Comparison of ENCODE assay signal across 1 cellular context in the genomic region with DNA sequence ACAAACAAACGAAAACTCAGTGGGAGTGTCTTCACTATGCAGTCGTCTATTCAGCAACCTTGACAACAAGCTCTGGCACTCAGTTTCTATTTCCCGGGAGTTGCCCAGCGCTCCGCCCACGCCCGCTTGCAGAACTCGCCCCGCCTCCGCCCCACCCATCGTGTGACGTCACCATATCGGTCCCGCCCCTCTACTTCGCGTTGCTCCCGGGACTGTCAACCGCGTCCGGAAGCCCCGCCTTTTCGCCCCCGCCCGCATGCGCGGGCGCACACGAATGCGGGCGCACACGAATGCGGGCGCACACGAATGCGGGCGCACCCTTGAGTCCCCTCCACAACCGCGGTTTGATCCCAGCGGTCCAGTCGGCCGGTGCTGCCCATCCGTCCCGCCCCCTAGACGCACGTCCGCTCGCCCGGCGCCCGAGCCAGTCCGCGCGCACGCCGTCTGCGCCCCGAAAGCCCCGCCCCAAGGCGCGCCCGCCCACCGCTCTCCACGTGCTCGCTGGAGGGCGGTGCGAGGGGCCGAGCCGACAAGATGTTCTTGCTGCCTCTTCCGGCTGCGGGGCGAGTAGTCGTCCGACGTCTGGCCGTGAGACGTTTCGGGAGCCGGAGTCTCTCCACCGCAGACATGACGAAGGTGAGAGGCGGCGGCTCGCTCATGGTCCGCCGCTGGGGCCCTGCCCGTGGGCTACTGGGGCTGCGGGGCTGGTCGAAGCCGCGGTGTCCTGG.
TF ChIP-seq lines count a peak whose summit lies in the region.

TSS of gene LAP3 (plus strand) at position 267 of the 728 bp plus-strand sequence. CDS start at position 535, 268 bp downstream.

TF ChIP-seq in GM12878, 131 proteins besides CTCF, POLR2A, EP300 and RAD21 (continued from another document and continues in another):
- TF ChIP-seq STAT3 (IDR thresholded peaks at IDR 0.05; ENCODE audit: low read depth, low read length) (no peak), FOXM1 (IDR thresholded peaks at IDR 0.05; ENCODE audit: low read depth, low read length) (no peak), RELA (IDR thresholded peaks at IDR 0.05; ENCODE audit: borderline replicate concordance, partially characterized antibody) (peak; percentile 53), RUNX3 (IDR thresholded peaks at IDR 0.05; ENCODE audit: low read length) (peak; percentile 62), MTA3 (IDR thresholded peaks at IDR 0.05; ENCODE audit: borderline replicate concordance, low read length) (no peak), CBX3 (IDR thresholded peaks at IDR 0.05; ENCODE audit: borderline replicate concordance, low read depth) (no peak), HDGF (IDR thresholded peaks at IDR 0.05) (peak; percentile 17), ASH2L (IDR thresholded peaks at IDR 0.05; ENCODE audit: borderline replicate concordance, low read depth) (no peak), E2F4 (IDR thresholded peaks at IDR 0.05; ENCODE audit: low read depth, low read length) (no peak), RELB (IDR thresholded peaks at IDR 0.05; ENCODE audit: low read depth) (no peak; the same call in 1 of the 2 replicates), YBX1 (IDR thresholded peaks at IDR 0.05) (no peak), NFIC (IDR thresholded peaks at IDR 0.05; ENCODE audit: low read depth, low read length) (no peak), PML (IDR thresholded peaks at IDR 0.05; ENCODE audit: low read length) (peak; percentile 50; the same call in 1 of the 2 replicates), NFXL1 (IDR thresholded peaks at IDR 0.05; ENCODE audit: borderline replicate concordance) (no peak), ZNF622 (IDR thresholded peaks at IDR 0.05) (no peak), CEBPB (IDR thresholded peaks at IDR 0.05; ENCODE audit: borderline replicate concordance in 1 of 2, low read depth in 2 of 2, low read length in 2 of 2) (no peak), SMAD5 (IDR thresholded peaks at IDR 0.05; ENCODE audit: low read depth) (peak; percentile 90), SMC3 (IDR thresholded peaks at IDR 0.05; ENCODE audit: borderline replicate concordance, low read length) (no peak), ZNF384 (IDR thresholded peaks at IDR 0.05; ENCODE audit: borderline replicate concordance, low read depth, low read length) (no peak), TCF3 (IDR thresholded peaks at IDR 0.05; ENCODE audit: borderline replicate concordance, insufficient read depth, low read depth, low read length) (peak; percentile 84; the same call in 1 of the 2 replicates), CHD2 (IDR thresholded peaks at IDR 0.05; ENCODE audit: borderline replicate concordance, low read depth, low read length) (no peak), TAF1 (IDR thresholded peaks at IDR 0.05; ENCODE audit: borderline replicate concordance, low read depth, low read length) (peak; percentile 99), NBN (IDR thresholded peaks at IDR 0.05) (peak; percentile 99), ATF7 (IDR thresholded peaks at IDR 0.05; ENCODE audit: low read depth) (peak; percentile 99), JUNB (IDR thresholded peaks at IDR 0.05) (no peak), IKZF2 (IDR thresholded peaks at IDR 0.05) (no peak), MEF2B (IDR thresholded peaks at IDR 0.05; ENCODE audit: partially characterized antibody, poor library complexity, severe bottlenecking) (peak; percentile 10), HDAC6 (IDR thresholded peaks at IDR 0.05; ENCODE audit: unreplicated experiment) (peak; percentile 46), SMAD1 (IDR thresholded peaks at IDR 0.05; ENCODE audit: low read depth, partially characterized antibody) (no peak)
- TF ChIP-seq, protein P1, sequence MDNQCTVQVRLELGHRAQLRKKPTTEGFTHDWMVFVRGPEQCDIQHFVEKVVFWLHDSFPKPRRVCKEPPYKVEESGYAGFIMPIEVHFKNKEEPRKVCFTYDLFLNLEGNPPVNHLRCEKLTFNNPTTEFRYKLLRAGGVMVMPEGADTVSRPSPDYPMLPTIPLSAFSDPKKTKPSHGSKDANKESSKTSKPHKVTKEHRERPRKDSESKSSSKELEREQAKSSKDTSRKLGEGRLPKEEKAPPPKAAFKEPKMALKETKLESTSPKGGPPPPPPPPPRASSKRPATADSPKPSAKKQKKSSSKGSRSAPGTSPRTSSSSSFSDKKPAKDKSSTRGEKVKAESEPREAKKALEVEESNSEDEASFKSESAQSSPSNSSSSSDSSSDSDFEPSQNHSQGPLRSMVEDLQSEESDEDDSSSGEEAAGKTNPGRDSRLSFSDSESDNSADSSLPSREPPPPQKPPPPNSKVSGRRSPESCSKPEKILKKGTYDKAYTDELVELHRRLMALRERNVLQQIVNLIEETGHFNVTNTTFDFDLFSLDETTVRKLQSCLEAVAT (IDR thresholded peaks at IDR 0.05), result peak; percentile 32; the same call in 1 of the 2 replicates
- TF ChIP-seq, protein P2, sequence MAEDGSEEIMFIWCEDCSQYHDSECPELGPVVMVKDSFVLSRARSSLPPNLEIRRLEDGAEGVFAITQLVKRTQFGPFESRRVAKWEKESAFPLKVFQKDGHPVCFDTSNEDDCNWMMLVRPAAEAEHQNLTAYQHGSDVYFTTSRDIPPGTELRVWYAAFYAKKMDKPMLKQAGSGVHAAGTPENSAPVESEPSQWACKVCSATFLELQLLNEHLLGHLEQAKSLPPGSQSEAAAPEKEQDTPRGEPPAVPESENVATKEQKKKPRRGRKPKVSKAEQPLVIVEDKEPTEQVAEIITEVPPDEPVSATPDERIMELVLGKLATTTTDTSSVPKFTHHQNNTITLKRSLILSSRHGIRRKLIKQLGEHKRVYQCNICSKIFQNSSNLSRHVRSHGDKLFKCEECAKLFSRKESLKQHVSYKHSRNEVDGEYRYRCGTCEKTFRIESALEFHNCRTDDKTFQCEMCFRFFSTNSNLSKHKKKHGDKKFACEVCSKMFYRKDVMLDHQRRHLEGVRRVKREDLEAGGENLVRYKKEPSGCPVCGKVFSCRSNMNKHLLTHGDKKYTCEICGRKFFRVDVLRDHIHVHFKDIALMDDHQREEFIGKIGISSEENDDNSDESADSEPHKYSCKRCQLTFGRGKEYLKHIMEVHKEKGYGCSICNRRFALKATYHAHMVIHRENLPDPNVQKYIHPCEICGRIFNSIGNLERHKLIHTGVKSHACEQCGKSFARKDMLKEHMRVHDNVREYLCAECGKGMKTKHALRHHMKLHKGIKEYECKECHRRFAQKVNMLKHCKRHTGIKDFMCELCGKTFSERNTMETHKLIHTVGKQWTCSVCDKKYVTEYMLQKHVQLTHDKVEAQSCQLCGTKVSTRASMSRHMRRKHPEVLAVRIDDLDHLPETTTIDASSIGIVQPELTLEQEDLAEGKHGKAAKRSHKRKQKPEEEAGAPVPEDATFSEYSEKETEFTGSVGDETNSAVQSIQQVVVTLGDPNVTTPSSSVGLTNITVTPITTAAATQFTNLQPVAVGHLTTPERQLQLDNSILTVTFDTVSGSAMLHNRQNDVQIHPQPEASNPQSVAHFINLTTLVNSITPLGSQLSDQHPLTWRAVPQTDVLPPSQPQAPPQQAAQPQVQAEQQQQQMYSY (CRISPR knock-in tag; IDR thresholded peaks at IDR 0.05), result no peak
- TF ChIP-seq, protein P3, sequence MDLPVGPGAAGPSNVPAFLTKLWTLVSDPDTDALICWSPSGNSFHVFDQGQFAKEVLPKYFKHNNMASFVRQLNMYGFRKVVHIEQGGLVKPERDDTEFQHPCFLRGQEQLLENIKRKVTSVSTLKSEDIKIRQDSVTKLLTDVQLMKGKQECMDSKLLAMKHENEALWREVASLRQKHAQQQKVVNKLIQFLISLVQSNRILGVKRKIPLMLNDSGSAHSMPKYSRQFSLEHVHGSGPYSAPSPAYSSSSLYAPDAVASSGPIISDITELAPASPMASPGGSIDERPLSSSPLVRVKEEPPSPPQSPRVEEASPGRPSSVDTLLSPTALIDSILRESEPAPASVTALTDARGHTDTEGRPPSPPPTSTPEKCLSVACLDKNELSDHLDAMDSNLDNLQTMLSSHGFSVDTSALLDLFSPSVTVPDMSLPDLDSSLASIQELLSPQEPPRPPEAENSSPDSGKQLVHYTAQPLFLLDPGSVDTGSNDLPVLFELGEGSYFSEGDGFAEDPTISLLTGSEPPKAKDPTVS (IDR thresholded peaks at IDR 0.05; ENCODE audit: low read depth, low read length), result no peak
- TF ChIP-seq, protein P4, sequence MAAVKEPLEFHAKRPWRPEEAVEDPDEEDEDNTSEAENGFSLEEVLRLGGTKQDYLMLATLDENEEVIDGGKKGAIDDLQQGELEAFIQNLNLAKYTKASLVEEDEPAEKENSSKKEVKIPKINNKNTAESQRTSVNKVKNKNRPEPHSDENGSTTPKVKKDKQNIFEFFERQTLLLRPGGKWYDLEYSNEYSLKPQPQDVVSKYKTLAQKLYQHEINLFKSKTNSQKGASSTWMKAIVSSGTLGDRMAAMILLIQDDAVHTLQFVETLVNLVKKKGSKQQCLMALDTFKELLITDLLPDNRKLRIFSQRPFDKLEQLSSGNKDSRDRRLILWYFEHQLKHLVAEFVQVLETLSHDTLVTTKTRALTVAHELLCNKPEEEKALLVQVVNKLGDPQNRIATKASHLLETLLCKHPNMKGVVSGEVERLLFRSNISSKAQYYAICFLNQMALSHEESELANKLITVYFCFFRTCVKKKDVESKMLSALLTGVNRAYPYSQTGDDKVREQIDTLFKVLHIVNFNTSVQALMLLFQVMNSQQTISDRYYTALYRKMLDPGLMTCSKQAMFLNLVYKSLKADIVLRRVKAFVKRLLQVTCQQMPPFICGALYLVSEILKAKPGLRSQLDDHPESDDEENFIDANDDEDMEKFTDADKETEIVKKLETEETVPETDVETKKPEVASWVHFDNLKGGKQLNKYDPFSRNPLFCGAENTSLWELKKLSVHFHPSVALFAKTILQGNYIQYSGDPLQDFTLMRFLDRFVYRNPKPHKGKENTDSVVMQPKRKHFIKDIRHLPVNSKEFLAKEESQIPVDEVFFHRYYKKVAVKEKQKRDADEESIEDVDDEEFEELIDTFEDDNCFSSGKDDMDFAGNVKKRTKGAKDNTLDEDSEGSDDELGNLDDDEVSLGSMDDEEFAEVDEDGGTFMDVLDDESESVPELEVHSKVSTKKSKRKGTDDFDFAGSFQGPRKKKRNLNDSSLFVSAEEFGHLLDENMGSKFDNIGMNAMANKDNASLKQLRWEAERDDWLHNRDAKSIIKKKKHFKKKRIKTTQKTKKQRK (IDR thresholded peaks at IDR 0.05; ENCODE audit: low read depth, low read length), result no peak
- TF ChIP-seq, protein P5, sequence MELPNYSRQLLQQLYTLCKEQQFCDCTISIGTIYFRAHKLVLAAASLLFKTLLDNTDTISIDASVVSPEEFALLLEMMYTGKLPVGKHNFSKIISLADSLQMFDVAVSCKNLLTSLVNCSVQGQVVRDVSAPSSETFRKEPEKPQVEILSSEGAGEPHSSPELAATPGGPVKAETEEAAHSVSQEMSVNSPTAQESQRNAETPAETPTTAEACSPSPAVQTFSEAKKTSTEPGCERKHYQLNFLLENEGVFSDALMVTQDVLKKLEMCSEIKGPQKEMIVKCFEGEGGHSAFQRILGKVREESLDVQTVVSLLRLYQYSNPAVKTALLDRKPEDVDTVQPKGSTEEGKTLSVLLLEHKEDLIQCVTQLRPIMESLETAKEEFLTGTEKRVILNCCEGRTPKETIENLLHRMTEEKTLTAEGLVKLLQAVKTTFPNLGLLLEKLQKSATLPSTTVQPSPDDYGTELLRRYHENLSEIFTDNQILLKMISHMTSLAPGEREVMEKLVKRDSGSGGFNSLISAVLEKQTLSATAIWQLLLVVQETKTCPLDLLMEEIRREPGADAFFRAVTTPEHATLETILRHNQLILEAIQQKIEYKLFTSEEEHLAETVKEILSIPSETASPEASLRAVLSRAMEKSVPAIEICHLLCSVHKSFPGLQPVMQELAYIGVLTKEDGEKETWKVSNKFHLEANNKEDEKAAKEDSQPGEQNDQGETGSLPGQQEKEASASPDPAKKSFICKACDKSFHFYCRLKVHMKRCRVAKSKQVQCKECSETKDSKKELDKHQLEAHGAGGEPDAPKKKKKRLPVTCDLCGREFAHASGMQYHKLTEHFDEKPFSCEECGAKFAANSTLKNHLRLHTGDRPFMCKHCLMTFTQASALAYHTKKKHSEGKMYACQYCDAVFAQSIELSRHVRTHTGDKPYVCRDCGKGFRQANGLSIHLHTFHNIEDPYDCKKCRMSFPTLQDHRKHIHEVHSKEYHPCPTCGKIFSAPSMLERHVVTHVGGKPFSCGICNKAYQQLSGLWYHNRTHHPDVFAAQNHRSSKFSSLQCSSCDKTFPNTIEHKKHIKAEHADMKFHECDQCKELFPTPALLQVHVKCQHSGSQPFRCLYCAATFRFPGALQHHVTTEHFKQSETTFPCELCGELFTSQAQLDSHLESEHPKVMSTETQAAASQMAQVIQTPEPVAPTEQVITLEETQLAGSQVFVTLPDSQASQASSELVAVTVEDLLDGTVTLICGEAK (IDR thresholded peaks at IDR 0.05; ENCODE audit: borderline replicate concordance), result no peak
- TF ChIP-seq, protein P6, sequence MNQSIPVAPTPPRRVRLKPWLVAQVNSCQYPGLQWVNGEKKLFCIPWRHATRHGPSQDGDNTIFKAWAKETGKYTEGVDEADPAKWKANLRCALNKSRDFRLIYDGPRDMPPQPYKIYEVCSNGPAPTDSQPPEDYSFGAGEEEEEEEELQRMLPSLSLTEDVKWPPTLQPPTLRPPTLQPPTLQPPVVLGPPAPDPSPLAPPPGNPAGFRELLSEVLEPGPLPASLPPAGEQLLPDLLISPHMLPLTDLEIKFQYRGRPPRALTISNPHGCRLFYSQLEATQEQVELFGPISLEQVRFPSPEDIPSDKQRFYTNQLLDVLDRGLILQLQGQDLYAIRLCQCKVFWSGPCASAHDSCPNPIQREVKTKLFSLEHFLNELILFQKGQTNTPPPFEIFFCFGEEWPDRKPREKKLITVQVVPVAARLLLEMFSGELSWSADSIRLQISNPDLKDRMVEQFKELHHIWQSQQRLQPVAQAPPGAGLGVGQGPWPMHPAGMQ (IDR thresholded peaks at IDR 0.05; ENCODE audit: borderline replicate concordance), result no peak
- TF ChIP-seq, protein P7, sequence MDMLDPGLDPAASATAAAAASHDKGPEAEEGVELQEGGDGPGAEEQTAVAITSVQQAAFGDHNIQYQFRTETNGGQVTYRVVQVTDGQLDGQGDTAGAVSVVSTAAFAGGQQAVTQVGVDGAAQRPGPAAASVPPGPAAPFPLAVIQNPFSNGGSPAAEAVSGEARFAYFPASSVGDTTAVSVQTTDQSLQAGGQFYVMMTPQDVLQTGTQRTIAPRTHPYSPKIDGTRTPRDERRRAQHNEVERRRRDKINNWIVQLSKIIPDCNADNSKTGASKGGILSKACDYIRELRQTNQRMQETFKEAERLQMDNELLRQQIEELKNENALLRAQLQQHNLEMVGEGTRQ (IDR thresholded peaks at IDR 0.05; ENCODE audit: borderline replicate concordance, low read depth, low read length), result peak; percentile 55
